Comparison of ENCODE assay signal across 8 cellular contexts in genomic region chr3:195269375-195270078, GRCh38. TPM values are rescaled to one million over a fixed set of nuclear protein-coding genes. Genes with fewer than 3 reads are reported as not detected.
DNase-seq lines count a peak whose midpoint lies in the region; ATAC-seq and TF ChIP-seq lines count a peak whose summit lies in the region.

No MANE protein-coding gene starts in this region.

- peaks cover 19% of the 10 kb centered on the region for H3K79me2 ChIP-seq in OCI-LY7 (ENCODE audit: insufficient read depth, low read depth, low read length)

- peaks cover 24% of the 10 kb centered on the region for H3K4me1 ChIP-seq in OCI-LY7 (ENCODE audit: insufficient read depth, low read length, poor library complexity, severe bottlenecking)
- no peaks in the 10 kb centered on the region for H3K4me1 ChIP-seq in endocrine pancreas (ENCODE audit: control insufficient read depth, insufficient read depth, low read length)

- H3K9me3 ChIP-seq in OCI-LY7 (ENCODE audit: low read length) (no peaks in the 10 kb centered on the region), endocrine pancreas (ENCODE audit: control insufficient read depth, low read length) (no peaks in the 10 kb centered on the region)

- intact Hi-C loops in OCI-LY7 (cut with micrococcal nuclease; ENCODE audit: unreplicated experiment), result loop anchor here (2.0 kb wide), 1 partner anchor 645 kb away; no protein-coding TSS in a partner anchor

- H3K27me3 ChIP-seq in endocrine pancreas (ENCODE audit: control insufficient read depth, insufficient read depth, low read length), result no peaks in the 10 kb centered on the region

- CTCF ChIA-PET in OCI-LY7 (lab: Charles Lee; ENCODE audit: unreplicated experiment), result interaction anchor here (0.7 kb wide), 1 partner anchor 251 kb away, joined by 3 read pairs; no protein-coding TSS in a partner anchor

- H3K36me3 ChIP-seq in OCI-LY7 (ENCODE audit: insufficient read depth, low read length) (peaks cover 20% of the 10 kb centered on the region), endocrine pancreas (ENCODE audit: control insufficient read depth, insufficient read depth, low read length) (no peaks in the 10 kb centered on the region)

- H3K4me2 ChIP-seq in OCI-LY7 (ENCODE audit: low read length), result peak overlapping the region; percentile 89

- H2AFZ ChIP-seq in OCI-LY7 (ENCODE audit: low read length), result no peak overlapping the region

- no peak for TF ChIP-seq CTCF in GM12864 (IDR thresholded peaks at IDR 0.05; ENCODE audit: low read depth, low read length, missing control alignments)
- TF ChIP-seq CTCF in OCI-LY7 (conservative IDR thresholded peaks at IDR 0.05; ENCODE audit: low read length), result no peak

- ATAC-seq in HG03378 (IDR thresholded peaks at IDR 0.05; ENCODE audit: unreplicated experiment) (no peak), HG02623 (IDR thresholded peaks at IDR 0.05; ENCODE audit: unreplicated experiment) (no peak)

- no peaks in the 10 kb centered on the region for H3K9me2 ChIP-seq in OCI-LY7 (ENCODE audit: insufficient read depth, low read length)

- BruUV-seq in OCI-LY7 (replicated peaks; lab: Mats Ljungman, UMichigan), result TSS peak; percentile 19

- H3K4me3 ChIP-seq in GM12864 (ENCODE audit: low read depth, low read length) (peak overlapping the region; percentile 91), OCI-LY7 (ENCODE audit: low read depth, low read length, poor library complexity, severe bottlenecking) (peak overlapping the region; percentile 79), endocrine pancreas (ENCODE audit: control insufficient read depth, insufficient read depth, low read length) (peak overlapping the region; percentile 0)

- peaks cover 9% of the 10 kb centered on the region; the same call in 1 of the 2 replicates for H4K20me1 ChIP-seq in OCI-LY7 (ENCODE audit: insufficient read depth, low read length)

- H3K27ac ChIP-seq in OCI-LY7 (ENCODE audit: low read depth, low read length, poor library complexity, severe bottlenecking) (no peak overlapping the region), caudate nucleus (ENCODE audit: low read depth, low read length) (no peak overlapping the region)

- DNase-seq in GM12864 (ENCODE audit: low read depth) (no peak), OCI-LY7 (ENCODE audit: low spot score) (peak; percentile 12), pons (ENCODE audit: low spot score) (peak; percentile 42), caudate nucleus (lab: John Stamatoyannopoulos, UW) (no peak)
- no peak for DNase-seq in effector CD8-positive, alpha-beta T cell (lab: John Stamatoyannopoulos, UW)

- peak overlapping the region; percentile 51 for H3K9ac ChIP-seq in endocrine pancreas (ENCODE audit: control insufficient read depth, insufficient read depth, low read length)

- POLR2A ChIA-PET in OCI-LY7 (lab: Charles Lee), result interaction anchor here (0.6 to 2.1 kb wide), 8 partner anchors 9 to 578 kb away, joined by 3 to 7 read pairs (median 4); no protein-coding TSS in a partner anchor

RNA-seq across cellular contexts. Expression of gene XXYLT1, which starts 1.4 kb away (rescaled TPM):
- 16.2 and 19.6 TPM in 2 replicates for total RNA-seq in OCI-LY7 (2014; rRNA removed; shearing (Covaris generic))
- total RNA-seq in OCI-LY7 (2022), result 17.2 and 19.6 TPM in 2 replicates

Comparison
In these comparisons a context has a peak if more than half of its experiments do, and no peak if none do; other contexts are left out.
1. DNase-seq: peak in OCI-LY7 (single experiment) and pons (single experiment); none in GM12864 (single experiment), caudate nucleus (0 of 61) and effector CD8-positive, alpha-beta T cell (single experiment).
2. H3K4me3 ChIP-seq: peak in every context shown above with its lines; median percentile 91 in GM12864; 79 in OCI-LY7; 0 in endocrine pancreas.